In the genomic region with DNA sequence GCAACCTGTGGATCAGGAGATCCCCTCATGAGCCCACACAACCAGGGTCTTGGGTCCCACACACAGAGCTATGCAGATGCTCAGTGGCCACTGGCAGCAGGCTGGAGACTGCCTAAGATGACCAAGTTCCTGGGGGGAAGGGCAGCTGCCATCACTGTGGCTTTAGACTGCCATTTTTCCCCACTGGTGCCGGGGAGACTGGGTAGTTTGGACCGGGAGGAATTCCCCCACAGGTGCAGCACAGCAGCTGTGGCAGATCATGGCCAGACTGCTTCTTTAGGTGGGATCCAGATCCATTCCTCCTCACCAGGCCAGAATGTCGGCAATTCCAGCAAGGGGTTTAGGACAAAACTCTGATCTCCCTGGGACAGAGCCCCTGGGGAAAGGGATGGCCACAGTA, we compare ENCODE assay signal across 30 cellular contexts.
"Had no signal": no experiment of that assay in that cellular context is flagged by ENCODE, and none has a peak within 500 bp of the region (broad histone marks: within the 10 kb centered on the region; RNA-seq: fewer than 3 reads in every experiment).

No MANE protein-coding gene starts in this region.

- H3K27me3 Mint-ChIP-seq: activated CD4-positive, alpha-beta memory T cell treated with anti-CD3 and anti-CD28 coated beads for 36 hours; activated CD4-positive, alpha-beta T cell treated with anti-CD3 and anti-CD28 coated beads for 36 hours; activated T-cell treated with anti-CD3 and anti-CD28 coated beads, Interleukin-2, amount 50 U/mL, for 24 hours; brain; T-helper 17 cell had no signal

- H3K9me3 ChIP-seq: breast epithelium, colonic mucosa had no signal

- H3K27ac ChIP-seq: ascending aorta, breast epithelium, cardiac muscle cell, colonic mucosa, epithelial cell of prostate, esophagus squamous epithelium, WERI-Rb-1 had no signal

- H3K27ac Mint-ChIP-seq: activated B cell treated with CpG ODN at 0.5 μM for 24 hours; activated CD4-positive, alpha-beta memory T cell treated with anti-CD3 and anti-CD28 coated beads for 36 hours; activated CD4-positive, alpha-beta T cell treated with anti-CD3 and anti-CD28 coated beads for 36 hours; activated CD4-positive, alpha-beta T cell treated with anti-CD3 and anti-CD28 coated beads, Interleukin-2, amount 10 ng/mL, durations not matched to agents 24 days and 14 days; activated naive CD4-positive, alpha-beta T cell treated with anti-CD3 and anti-CD28 coated beads, Interleukin-2, amount 10 ng/mL, durations not matched to agents 7 days and 5 days; activated naive CD4-positive, alpha-beta T cell treated with anti-CD3 and anti-CD28 coated beads, Interleukin-2, amount 50 U/mL, for 72 hours; activated naive CD8-positive, alpha-beta T cell treated with anti-CD3 and anti-CD28 coated beads, Interleukin-2, amount 10 ng/mL, durations not matched to agents 7 days and 5 days; activated T-cell treated with anti-CD3 and anti-CD28 coated beads, Interleukin-2, amount 50 U/mL, for 24 hours; activated T-cell treated with anti-CD3 and anti-CD28 coated beads, Interleukin-2, amount 50 U/mL, for 72 hours; brain; T-helper 17 cell; T-helper 2 cell treated with Interferon-gamma antibody and Interleukin-4, amounts not matched to agents 5 μg/mL and 100 μg/mL, for 36 hours had no signal

- H3K36me3 Mint-ChIP-seq: brain had no signal

- H3K36me3 ChIP-seq: ascending aorta, breast epithelium, cardiac muscle cell, colonic mucosa, esophagus squamous epithelium, WERI-Rb-1 had no signal

- H3K4me3 Mint-ChIP-seq: activated B cell treated with CpG ODN at 0.5 μM for 24 hours; activated CD4-positive, alpha-beta memory T cell treated with anti-CD3 and anti-CD28 coated beads for 36 hours; activated CD4-positive, alpha-beta T cell treated with anti-CD3 and anti-CD28 coated beads for 36 hours; activated CD4-positive, alpha-beta T cell treated with anti-CD3 and anti-CD28 coated beads, Interleukin-2, amount 10 ng/mL, durations not matched to agents 24 days and 14 days; activated naive CD4-positive, alpha-beta T cell treated with anti-CD3 and anti-CD28 coated beads, Interleukin-2, amount 10 ng/mL, durations not matched to agents 7 days and 5 days; activated naive CD8-positive, alpha-beta T cell treated with anti-CD3 and anti-CD28 coated beads, Interleukin-2, amount 10 ng/mL, durations not matched to agents 7 days and 5 days; activated T-cell treated with anti-CD3 and anti-CD28 coated beads, Interleukin-2, amount 50 U/mL, for 24 hours; activated T-cell treated with anti-CD3 and anti-CD28 coated beads, Interleukin-2, amount 50 U/mL, for 72 hours; brain; T-helper 17 cell; T-helper 2 cell treated with Interferon-gamma antibody and Interleukin-4, amounts not matched to agents 5 μg/mL and 100 μg/mL, for 36 hours had no signal

- H3K9me3 Mint-ChIP-seq: activated B cell treated with CpG ODN at 0.5 μM for 24 hours had no signal

- H3K4me1 Mint-ChIP-seq: activated B cell treated with CpG ODN at 0.5 μM for 24 hours; activated CD4-positive, alpha-beta T cell treated with anti-CD3 and anti-CD28 coated beads for 36 hours; activated naive CD4-positive, alpha-beta T cell treated with anti-CD3 and anti-CD28 coated beads, Interleukin-2, amount 10 ng/mL, durations not matched to agents 7 days and 5 days; activated naive CD8-positive, alpha-beta T cell treated with anti-CD3 and anti-CD28 coated beads, Interleukin-2, amount 10 ng/mL, durations not matched to agents 7 days and 5 days; brain had no signal

- H3K4me3 ChIP-seq: ascending aorta, breast epithelium, cardiac muscle cell, colonic mucosa, esophagus squamous epithelium had no signal

- H3K27me3 ChIP-seq: ascending aorta, breast epithelium, cardiac muscle cell, colonic mucosa, esophagus squamous epithelium had no signal

- ATAC-seq: activated CD4-positive, alpha-beta T cell treated with anti-CD3 and anti-CD28 coated beads for 36 hours; activated naive CD4-positive, alpha-beta T cell treated with anti-CD3 and anti-CD28 coated beads, Interleukin-2, amount 50 U/mL, for 72 hours; activated T-cell treated with anti-CD3 and anti-CD28 coated beads, Interleukin-2, amount 50 U/mL, for 72 hours; T-helper 17 cell had no signal

- DNase-seq: activated B cell treated with CpG ODN at 0.5 μM for 24 hours; activated CD4-positive, alpha-beta memory T cell treated with anti-CD3 and anti-CD28 coated beads for 36 hours; activated CD4-positive, alpha-beta T cell treated with anti-CD3 and anti-CD28 coated beads for 36 hours; activated CD4-positive, alpha-beta T cell treated with anti-CD3 and anti-CD28 coated beads, Interleukin-2, amount 10 ng/mL, durations not matched to agents 24 days and 14 days; activated CD4-positive, CD25-positive, alpha-beta regulatory T cell treated with anti-CD3 and anti-CD28 coated beads, Interleukin-2, amount 50 U/mL, for 72 hours; activated CD8-positive, alpha-beta memory T cell treated with anti-CD3 and anti-CD28 coated beads, Interleukin-2, amount 50 U/mL, for 48 hours; activated gamma-delta T cell; activated naive CD4-positive, alpha-beta T cell; activated naive CD4-positive, alpha-beta T cell treated with anti-CD3 and anti-CD28 coated beads, Interleukin-2, amount 10 ng/mL, durations not matched to agents 7 days and 5 days; activated naive CD8-positive, alpha-beta T cell treated with anti-CD3 and anti-CD28 coated beads, Interleukin-2, amount 10 ng/mL, durations not matched to agents 7 days and 5 days; activated T-cell treated with anti-CD3 and anti-CD28 coated beads for 4 hours; activated T-cell treated with anti-CD3 and anti-CD28 coated beads, Interleukin-2, amount 50 U/mL, for 24 hours; activated T-cell treated with anti-CD3 and anti-CD28 coated beads, Interleukin-2, amount 50 U/mL, for 72 hours; central memory CD4-positive, alpha-beta T cell; cerebellar nuclear complex; colonic mucosa; effector CD8-positive, alpha-beta T cell; esophagus squamous epithelium; glutamatergic neuron; T-helper 1 cell; T-helper 17 cell; T1000; WERI-Rb-1 had no signal

- H3K4me1 ChIP-seq: ascending aorta, breast epithelium, colonic mucosa, esophagus squamous epithelium had no signal
